15 cellular contexts compared by ENCODE assay signal in genomic region chr2:186595219-186595618, GRCh38. TPM values are rescaled to one million over a fixed set of nuclear protein-coding genes. Genes with fewer than 3 reads are reported as not detected.
DNase-seq lines count a peak whose midpoint lies in the region; ATAC-seq, FAIRE-seq and TF ChIP-seq lines count a peak whose summit lies in the region.
"Had no signal": no experiment of that assay in that cellular context is flagged by ENCODE, and none has a peak within 500 bp of the region (broad histone marks: within the 10 kb centered on the region; RNA-seq: fewer than 3 reads in every experiment).

No MANE protein-coding gene starts in this region.

- H4K20me1 ChIP-seq in GM23338 (replicated peaks; ENCODE audit: insufficient read depth), result no peaks in the 10 kb centered on the region; the same call in 1 of the 2 replicates

- peak; percentile 17; the same call in 1 of the 3 replicates for ATAC-seq in GM23338
- ATAC-seq in pancreas, result peak in 3 of 4 donors; percentile 11 to 44 (median 40)
- ATAC-seq in esophagus mucosa, result no peak
- ATAC-seq in GM21515 (IDR thresholded peaks at IDR 0.05; ENCODE audit: unreplicated experiment), result no peak
- ATAC-seq: naive thymus-derived CD8-positive, alpha-beta T cell; stimulated activated effector memory CD8-positive, alpha-beta T cell treated with anti-CD3 and anti-CD28 coated beads, Interleukin-12 subunit alpha, Interleukin-12 subunit beta, amount 100 ng/mL, for 72 hours had no signal

- H3K4me3 ChIP-seq in GM23338, result no peak overlapping the region
- no peak overlapping the region for H3K4me3 ChIP-seq in fibroblast of pulmonary artery (replicated peaks; ENCODE audit: low read depth, low read length)
- H3K4me3 ChIP-seq in pancreas, result no peak overlapping the region
- H3K4me3 ChIP-seq: Peyer's patch had no signal

- H3K4me1 Mint-ChIP-seq in GM23338, result peaks cover 67% of the 10 kb centered on the region

- no peaks in the 10 kb centered on the region for H3K9me2 ChIP-seq in GM23338 (ENCODE audit: insufficient read depth)

- 33 to 35% methylated on average over 2 of the region's 2 CpGs for WGBS in pancreas, 2 donors

- H3K36me3 ChIP-seq in GM23338 (ENCODE audit: insufficient read depth) (no peaks in the 10 kb centered on the region), pancreas (no peaks in the 10 kb centered on the region)
- H3K36me3 ChIP-seq: Peyer's patch had no signal

- H2AFZ ChIP-seq in GM23338, result no peak overlapping the region

- H3K27ac ChIP-seq in GM23338 (ENCODE audit: low read depth) (no peak overlapping the region), pancreas (peak overlapping the region in 1 of 4 donors; percentile 36)
- H3K27ac ChIP-seq: Peyer's patch had no signal

- H3K27me3 ChIP-seq in GM23338 (ENCODE audit: insufficient read depth), result no peaks in the 10 kb centered on the region
- no peaks in the 10 kb centered on the region for H3K27me3 ChIP-seq in pancreas
- H3K27me3 ChIP-seq: Peyer's patch had no signal

- TF ChIP-seq CTCF in GM23338 (conservative IDR thresholded peaks at IDR 0.05; ENCODE audit: low read depth in 2 of 2) (no peak), fibroblast of pulmonary artery (IDR thresholded peaks at IDR 0.05; ENCODE audit: low read length, missing control alignments) (no peak), pancreas (IDR thresholded peaks at IDR 0.05) (no peak)

- H3K27ac Mint-ChIP-seq in GM23338, result no peak overlapping the region
- H3K27ac Mint-ChIP-seq: activated B cell treated with CpG ODN at 0.5 μM for 24 hours; dendritic cell treated with granulocyte-macrophage colony-stimulating factor and Interleukin-4, amounts not matched to agents 40 ng/mL and 50 ng/mL, for 4 days; stimulated activated effector memory CD8-positive, alpha-beta T cell treated with anti-CD3 and anti-CD28 coated beads, Interleukin-12 subunit alpha, Interleukin-12 subunit beta, amount 100 ng/mL, for 72 hours had no signal

- no peak overlapping the region for H3K4me2 ChIP-seq in GM23338

- H3K36me3 Mint-ChIP-seq in GM23338 (ENCODE audit: low read depth), result no peaks in the 10 kb centered on the region; the same call in 2 of the 3 replicates
- H3K36me3 Mint-ChIP-seq: naive thymus-derived CD8-positive, alpha-beta T cell had no signal

- H3K4me1 ChIP-seq in GM23338 (ENCODE audit: insufficient read depth) (peaks cover 26% of the 10 kb centered on the region), pancreas (peaks cover 10 to 39% (median 19%) of the 10 kb centered on the region in 3 donors)

- no peak overlapping the region for H3K4me3 Mint-ChIP-seq in GM23338
- H3K4me3 Mint-ChIP-seq: activated B cell treated with CpG ODN at 0.5 μM for 24 hours; dendritic cell treated with granulocyte-macrophage colony-stimulating factor and Interleukin-4, amounts not matched to agents 40 ng/mL and 50 ng/mL, for 4 days; naive thymus-derived CD8-positive, alpha-beta T cell; stimulated activated effector memory CD8-positive, alpha-beta T cell treated with anti-CD3 and anti-CD28 coated beads, Interleukin-12 subunit alpha, Interleukin-12 subunit beta, amount 100 ng/mL, for 72 hours had no signal

- intact Hi-C loops in pancreas (cut with DNase I), result no loop called here

- no peaks in the 10 kb centered on the region; the same call in 2 of the 3 replicates for H3K9me3 Mint-ChIP-seq in GM23338
- H3K9me3 Mint-ChIP-seq: activated B cell treated with CpG ODN at 0.5 μM for 24 hours; dendritic cell treated with granulocyte-macrophage colony-stimulating factor and Interleukin-4, amounts not matched to agents 40 ng/mL and 50 ng/mL, for 4 days; naive thymus-derived CD8-positive, alpha-beta T cell; stimulated activated effector memory CD8-positive, alpha-beta T cell treated with anti-CD3 and anti-CD28 coated beads, Interleukin-12 subunit alpha, Interleukin-12 subunit beta, amount 100 ng/mL, for 72 hours had no signal

- H3F3A ChIP-seq in GM23338 (replicated peaks; ENCODE audit: low read depth), result no peaks in the 10 kb centered on the region

- peaks cover 5% of the 10 kb centered on the region for H3K27me3 Mint-ChIP-seq in GM23338 (ENCODE audit: insufficient read depth, low read depth, poor library complexity)
- H3K27me3 Mint-ChIP-seq: activated B cell treated with CpG ODN at 0.5 μM for 24 hours; dendritic cell treated with granulocyte-macrophage colony-stimulating factor and Interleukin-4, amounts not matched to agents 40 ng/mL and 50 ng/mL, for 4 days; naive thymus-derived CD8-positive, alpha-beta T cell had no signal

- no peaks in the 10 kb centered on the region for H3K9me3 ChIP-seq in pancreas
- H3K9me3 ChIP-seq: Peyer's patch had no signal

- DNase-seq in GM23338 (ENCODE audit: low spot score) (peak; percentile 25), SHP77 (lab: John Stamatoyannopoulos, UW) (peak; percentile 78 to 89), fibroblast of pulmonary artery (ENCODE audit: low read depth) (peak; percentile 56), pancreas (peak in 4 of 6 donors; percentile 29 to 67 (median 41)), SIG-M5 treated with dmso at 0.1 percent for 504 hours (lab: John Stamatoyannopoulos, UW; ENCODE audit: unreplicated experiment) (no peak)
- DNase-seq in activated CD4-positive, CD25-positive, alpha-beta regulatory T cell treated with anti-CD3 and anti-CD28 coated beads, Interleukin-2, amount 50 U/mL, for 72 hours, result no peak
- DNase-seq: activated B cell treated with CpG ODN at 0.5 μM for 24 hours; activated gamma-delta T cell; naive thymus-derived CD8-positive, alpha-beta T cell; NCI-H1105 treated with DMSO at 0.1 percent for 48 hours; Peyer's patch had no signal

- FAIRE-seq in pancreas (lab: Jason Lieb, UNC), result no peak

- peaks cover 93% of the 10 kb centered on the region for H3K79me2 ChIP-seq in GM23338 (replicated peaks; ENCODE audit: insufficient read depth)

TF ChIP-seq in GM23338, 12 proteins besides CTCF, POLR2A, EP300 and RAD21:
- TF ChIP-seq EZH2 (IDR thresholded peaks at IDR 0.05; ENCODE audit: low read depth, unreplicated experiment) (no peak), STAT1 (IDR thresholded peaks at IDR 0.05; ENCODE audit: unreplicated experiment) (no peak)

RNA-seq across cellular contexts. Expression of gene ITGAV, which starts 5.4 kb away (rescaled TPM):
- 50.8 and 56.5 TPM in 2 replicates for total RNA-seq in GM23338 (2014; rRNA removed; shearing (Covaris generic))
- polyA plus RNA-seq in GM23338 (2016; fragmentation: Nextera tagmentation; extraction: Ambion mirVana) (8.0 and 9.1 TPM in 2 replicates), pancreas (10 to 100 TPM in 1 of 2 donors, 1 to 10 TPM in 1; 9.0 to 19.3 TPM)
- total RNA-seq in pancreas (10 to 100 TPM; 23.9 to 83.3 (median 30.4) TPM), esophagus mucosa (28.1 TPM)

Comparison
In these comparisons a context has a peak if more than half of its experiments do, and no peak if none do; other contexts are left out.
1. ATAC-seq: peak in GM23338 (single experiment) and pancreas (3 of 4); none in esophagus mucosa (single experiment) and GM21515 (single experiment).
2. DNase-seq: peak in GM23338 (single experiment), SHP77 (2 of 2), fibroblast of pulmonary artery (single experiment) and pancreas (4 of 6); none in SIG-M5 treated with dmso at 0.1 percent for 504 hours (single experiment) and activated CD4-positive, CD25-positive, alpha-beta regulatory T cell treated with anti-CD3 and anti-CD28 coated beads, Interleukin-2, amount 50 U/mL, for 72 hours (single experiment).